Comparison of ENCODE assay signal across 27 cellular contexts in the genomic region with DNA sequence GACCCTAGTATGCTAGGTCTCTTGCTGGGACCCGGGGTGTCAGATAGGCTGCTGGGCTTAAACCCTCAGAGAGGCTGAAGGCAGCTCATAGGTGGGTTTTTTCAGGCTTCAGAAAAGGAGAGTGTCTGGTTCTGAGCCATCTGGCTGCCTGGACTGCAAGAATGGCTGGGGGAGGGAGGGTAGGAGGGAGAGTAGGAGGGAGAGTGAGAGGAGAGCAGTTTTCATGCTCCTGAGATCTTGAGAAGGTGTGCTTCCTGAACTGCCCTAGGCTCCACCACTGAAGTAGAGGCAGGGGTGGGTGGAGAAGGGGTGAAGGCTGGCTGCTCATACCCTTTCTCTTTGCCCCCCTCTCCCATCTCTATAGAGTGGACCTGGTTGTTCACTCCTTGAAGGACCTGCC.
"Had no signal": no experiment of that assay in that cellular context is flagged by ENCODE, and none has a peak within 500 bp of the region (broad histone marks: within the 10 kb centered on the region; RNA-seq: fewer than 3 reads in every experiment).

No MANE protein-coding gene starts in this region.

- H3K4me3 Mint-ChIP-seq: activated CD4-positive, alpha-beta T cell treated with anti-CD3 and anti-CD28 coated beads, Interleukin-2, amount 10 ng/mL, durations not matched to agents 24 days and 14 days; activated naive CD4-positive, alpha-beta T cell treated with anti-CD3 and anti-CD28 coated beads for 36 hours; activated naive CD8-positive, alpha-beta T cell treated with anti-CD3 and anti-CD28 coated beads, Interleukin-2, amount 10 ng/mL, durations not matched to agents 7 days and 5 days; activated T-cell treated with anti-CD3 and anti-CD28 coated beads, Interleukin-2, amount 50 U/mL, for 4 hours; effector memory CD8-positive, alpha-beta T cell; natural killer cell; stimulated activated naive B cell treated with anti-CD40 and anti-IgM and Interleukin-4, amounts not matched to agents 10 μg/mL and 1 μg/mL and 100 μg/mL, for 72 hours had no signal

- H3K36me3 Mint-ChIP-seq: natural killer cell had no signal

- DNase-seq: activated CD4-positive, alpha-beta T cell treated with anti-CD3 and anti-CD28 coated beads, Interleukin-2, amount 10 ng/mL, durations not matched to agents 24 days and 14 days; activated CD8-positive, alpha-beta memory T cell treated with anti-CD3 and anti-CD28 coated beads, Interleukin-2, amount 50 U/mL, for 48 hours; activated effector memory CD4-positive, alpha-beta T cell treated with Interleukin-2 at 50 U/mL for 16 hours; activated naive CD4-positive, alpha-beta T cell treated with anti-CD3 and anti-CD28 coated beads for 36 hours; activated naive CD8-positive, alpha-beta T cell treated with anti-CD3 and anti-CD28 coated beads, Interleukin-2, amount 10 ng/mL, durations not matched to agents 7 days and 5 days; activated T-cell treated with anti-CD3 and anti-CD28 coated beads, Interleukin-2, amount 50 U/mL, for 4 hours; amniotic stem cell; colonic mucosa; dorsolateral prefrontal cortex; effector memory CD8-positive, alpha-beta T cell; foreskin melanocyte; glutamatergic neuron; hippocampal formation; kidney glomerular epithelial cell; left ventricle myocardium inferior; mammary epithelial cell; midbrain; natural killer cell; retina; sigmoid colon; stimulated activated CD4-positive, alpha-beta T cell treated with anti-CD3 and anti-CD28 coated beads, Interleukin-15, amount 100 ng/mL, for 24 hours; stimulated activated naive B cell treated with anti-CD40 and anti-IgM and Interleukin-4, amounts not matched to agents 10 μg/mL and 1 μg/mL and 100 μg/mL, for 72 hours; transverse colon had no signal

- H3K27ac Mint-ChIP-seq: activated CD4-positive, alpha-beta T cell treated with anti-CD3 and anti-CD28 coated beads, Interleukin-2, amount 10 ng/mL, durations not matched to agents 24 days and 14 days; activated naive CD4-positive, alpha-beta T cell treated with anti-CD3 and anti-CD28 coated beads for 36 hours; effector memory CD8-positive, alpha-beta T cell; natural killer cell; stimulated activated naive B cell treated with anti-CD40 and anti-IgM and Interleukin-4, amounts not matched to agents 10 μg/mL and 1 μg/mL and 100 μg/mL, for 72 hours had no signal

- H3K36me3 ChIP-seq: colonic mucosa, transverse colon, vagina had no signal

- H3K27ac ChIP-seq: colonic mucosa, left ventricle myocardium inferior, sigmoid colon, transverse colon, vagina had no signal

- H3K27me3 ChIP-seq: colonic mucosa, dorsolateral prefrontal cortex, sigmoid colon, transverse colon, vagina had no signal

- H3K27me3 Mint-ChIP-seq: activated CD4-positive, alpha-beta T cell treated with anti-CD3 and anti-CD28 coated beads, Interleukin-2, amount 10 ng/mL, durations not matched to agents 24 days and 14 days; activated naive CD8-positive, alpha-beta T cell treated with anti-CD3 and anti-CD28 coated beads, Interleukin-2, amount 10 ng/mL, durations not matched to agents 7 days and 5 days; effector memory CD8-positive, alpha-beta T cell; stimulated activated naive B cell treated with anti-CD40 and anti-IgM and Interleukin-4, amounts not matched to agents 10 μg/mL and 1 μg/mL and 100 μg/mL, for 72 hours had no signal

- H3K9me3 Mint-ChIP-seq: activated CD4-positive, alpha-beta T cell treated with anti-CD3 and anti-CD28 coated beads, Interleukin-2, amount 10 ng/mL, durations not matched to agents 24 days and 14 days; activated naive CD4-positive, alpha-beta T cell treated with anti-CD3 and anti-CD28 coated beads for 36 hours; activated naive CD8-positive, alpha-beta T cell treated with anti-CD3 and anti-CD28 coated beads, Interleukin-2, amount 10 ng/mL, durations not matched to agents 7 days and 5 days; activated T-cell treated with anti-CD3 and anti-CD28 coated beads, Interleukin-2, amount 50 U/mL, for 4 hours; effector memory CD8-positive, alpha-beta T cell; natural killer cell; stimulated activated naive B cell treated with anti-CD40 and anti-IgM and Interleukin-4, amounts not matched to agents 10 μg/mL and 1 μg/mL and 100 μg/mL, for 72 hours had no signal

- ATAC-seq: activated CD4-positive, CD25-positive, alpha-beta regulatory T cell treated with anti-CD3 and anti-CD28 coated beads, Interleukin-2, amount 50 U/mL, for 24 hours; activated T-cell treated with anti-CD3 and anti-CD28 coated beads, Interleukin-2, amount 50 U/mL, for 4 hours; effector memory CD8-positive, alpha-beta T cell; esophagus mucosa; natural killer cell; stimulated activated naive B cell treated with anti-CD40 and anti-IgM and Interleukin-4, amounts not matched to agents 10 μg/mL and 1 μg/mL and 100 μg/mL, for 72 hours had no signal

- H3K4me3 ChIP-seq: colonic mucosa, dorsolateral prefrontal cortex, left ventricle myocardium inferior, sigmoid colon, smooth muscle cell, transverse colon, vagina had no signal

- H3K9me3 ChIP-seq: colonic mucosa, left ventricle myocardium inferior, sigmoid colon, transverse colon, vagina had no signal
